In genomic region chr10:74040200-74041126, GRCh38 we compare ENCODE assay signal across 14 cellular contexts. TPM values are rescaled to one million over a fixed set of nuclear protein-coding genes. Genes with fewer than 3 reads are reported as not detected.
DNase-seq lines count a peak whose midpoint lies in the region; ATAC-seq and TF ChIP-seq lines count a peak whose summit lies in the region.
"Had no signal": no experiment of that assay in that cellular context is flagged by ENCODE, and none has a peak within 500 bp of the region (broad histone marks: within the 10 kb centered on the region; RNA-seq: fewer than 3 reads in every experiment).

No MANE protein-coding gene starts in this region.

- ATAC-seq in left lung = peak; percentile 8
- no peak for ATAC-seq in stimulated activated effector memory CD8-positive, alpha-beta T cell treated with anti-CD3 and anti-CD28 coated beads, Interleukin-12 subunit alpha, Interleukin-12 subunit beta, amount 100 ng/mL, for 72 hours
- no peak for ATAC-seq in GM18861 (IDR thresholded peaks at IDR 0.05; ENCODE audit: unreplicated experiment)

- no peaks in the 10 kb centered on the region for H3K27me3 ChIP-seq in left lung

- H3K27ac ChIP-seq in left lung = peak overlapping the region; percentile 69 to 72

- CTCF ChIA-PET in Calu3 (lab: Charles Lee) = interaction anchor here (0.6 to 1.3 kb wide), 3 partner anchors 18 to 74 kb away, joined by 3 to 4 read pairs (median 3); no protein-coding TSS in a partner anchor

- BruUV-seq in Calu3 (replicated peaks; lab: Mats Ljungman, UMichigan) = no TSS peak

- no peaks in the 10 kb centered on the region for H3K27me3 Mint-ChIP-seq in Calu3 (ENCODE audit: unreplicated experiment)
- H3K27me3 Mint-ChIP-seq: activated naive CD8-positive, alpha-beta T cell treated with anti-CD3 and anti-CD28 coated beads, Interleukin-2, amount 10 ng/mL, durations not matched to agents 7 days and 5 days had no signal

- H3K27ac Mint-ChIP-seq in Calu3 (ENCODE audit: unreplicated experiment) = peak overlapping the region; percentile 22
- peak overlapping the region; percentile 27 for H3K27ac Mint-ChIP-seq in stimulated activated effector memory CD8-positive, alpha-beta T cell treated with anti-CD3 and anti-CD28 coated beads, Interleukin-12 subunit alpha, Interleukin-12 subunit beta, amount 100 ng/mL, for 72 hours
- H3K27ac Mint-ChIP-seq: activated naive CD8-positive, alpha-beta T cell treated with anti-CD3 and anti-CD28 coated beads, Interleukin-2, amount 10 ng/mL, durations not matched to agents 7 days and 5 days had no signal

- no peak overlapping the region for H3K4me3 Mint-ChIP-seq in Calu3 (ENCODE audit: low read depth, unreplicated experiment)
- H3K4me3 Mint-ChIP-seq in stimulated activated effector memory CD8-positive, alpha-beta T cell treated with anti-CD3 and anti-CD28 coated beads, Interleukin-12 subunit alpha, Interleukin-12 subunit beta, amount 100 ng/mL, for 72 hours = no peak overlapping the region
- H3K4me3 Mint-ChIP-seq: activated naive CD8-positive, alpha-beta T cell treated with anti-CD3 and anti-CD28 coated beads, Interleukin-2, amount 10 ng/mL, durations not matched to agents 7 days and 5 days had no signal

- H3K9me3 ChIP-seq in left lung = no peaks in the 10 kb centered on the region
- H3K9me3 ChIP-seq: SK-N-SH had no signal

- intact Hi-C loops in Calu3 (cut with micrococcal nuclease; ENCODE audit: unreplicated experiment) = no loop called here
- intact Hi-C loops in left lung (cut with DNase I) = no loop called here

- peaks cover 0 to 33% of the 10 kb centered on the region in 2 donors for H3K36me3 ChIP-seq in left lung

- H3K4me3 ChIP-seq in left lung = no peak overlapping the region

- TF ChIP-seq CTCF in Calu3 (IDR thresholded peaks at IDR 0.05; ENCODE audit: unreplicated experiment) (no peak), left lung (IDR thresholded peaks at IDR 0.05) (no peak)

- H3K4me1 Mint-ChIP-seq in Calu3 (ENCODE audit: low read depth, unreplicated experiment) = peaks cover 31% of the 10 kb centered on the region
- peaks cover 26% of the 10 kb centered on the region for H3K4me1 Mint-ChIP-seq in stimulated activated effector memory CD8-positive, alpha-beta T cell treated with anti-CD3 and anti-CD28 coated beads, Interleukin-12 subunit alpha, Interleukin-12 subunit beta, amount 100 ng/mL, for 72 hours

- H3K4me1 ChIP-seq in left lung = peaks cover 26 to 29% of the 10 kb centered on the region in 2 donors

- no peak for DNase-seq in Calu3
- peak; percentile 24 for DNase-seq in RPMI7951 (ENCODE audit: low read depth)
- DNase-seq in left lung = no peak
- DNase-seq in stimulated activated effector memory CD8-positive, alpha-beta T cell treated with anti-CD3 and anti-CD28 coated beads, Interleukin-12 subunit alpha, Interleukin-12 subunit beta, amount 100 ng/mL, for 72 hours (ENCODE audit: low spot score in 2 of 2) = no peak
- DNase-seq in NCI-H146 (lab: John Stamatoyannopoulos, UW) = no peak
- no peak for DNase-seq in dedifferentiated amniotic fluid mesenchymal stem cell (ENCODE audit: extremely low spot score)
- DNase-seq in AG20443 (ENCODE audit: low spot score) = no peak
- DNase-seq: activated CD4-positive, alpha-beta T cell treated with anti-CD3 and anti-CD28 coated beads for 4 hours; activated naive CD8-positive, alpha-beta T cell treated with anti-CD3 and anti-CD28 coated beads, Interleukin-2, amount 10 ng/mL, durations not matched to agents 7 days and 5 days; NCI-H1092; NCI-H82; SK-N-SH; stimulated activated CD4-positive, alpha-beta T cell treated with anti-CD3 and anti-CD28 coated beads, Interleukin-1b, Interleukin-23, amount 100 ng/mL, for 48 hours had no signal

- no peaks in the 10 kb centered on the region for H3K9me3 Mint-ChIP-seq in Calu3 (ENCODE audit: low read depth, unreplicated experiment)
- no peaks in the 10 kb centered on the region for H3K9me3 Mint-ChIP-seq in stimulated activated effector memory CD8-positive, alpha-beta T cell treated with anti-CD3 and anti-CD28 coated beads, Interleukin-12 subunit alpha, Interleukin-12 subunit beta, amount 100 ng/mL, for 72 hours
- H3K9me3 Mint-ChIP-seq: activated naive CD8-positive, alpha-beta T cell treated with anti-CD3 and anti-CD28 coated beads, Interleukin-2, amount 10 ng/mL, durations not matched to agents 7 days and 5 days had no signal

- peaks cover 53% of the 10 kb centered on the region for H3K36me3 Mint-ChIP-seq in Calu3 (ENCODE audit: insufficient read depth, unreplicated experiment)
- peaks cover 34% of the 10 kb centered on the region for H3K36me3 Mint-ChIP-seq in stimulated activated effector memory CD8-positive, alpha-beta T cell treated with anti-CD3 and anti-CD28 coated beads, Interleukin-12 subunit alpha, Interleukin-12 subunit beta, amount 100 ng/mL, for 72 hours
- H3K36me3 Mint-ChIP-seq: activated naive CD8-positive, alpha-beta T cell treated with anti-CD3 and anti-CD28 coated beads, Interleukin-2, amount 10 ng/mL, durations not matched to agents 7 days and 5 days had no signal

RNA-seq across cellular contexts. Expression of gene VCL, which starts 42.5 kb away (rescaled TPM):
- total RNA-seq in Calu3 (2022) (234 and 237 TPM in 2 replicates), left lung (100 to 1,000 TPM; 179 to 195 TPM)
- 62.7 and 66.2 TPM in 2 replicates for total RNA-seq in RPMI7951 (2014; rRNA removed; shearing (Covaris generic))
